In the genomic region with DNA sequence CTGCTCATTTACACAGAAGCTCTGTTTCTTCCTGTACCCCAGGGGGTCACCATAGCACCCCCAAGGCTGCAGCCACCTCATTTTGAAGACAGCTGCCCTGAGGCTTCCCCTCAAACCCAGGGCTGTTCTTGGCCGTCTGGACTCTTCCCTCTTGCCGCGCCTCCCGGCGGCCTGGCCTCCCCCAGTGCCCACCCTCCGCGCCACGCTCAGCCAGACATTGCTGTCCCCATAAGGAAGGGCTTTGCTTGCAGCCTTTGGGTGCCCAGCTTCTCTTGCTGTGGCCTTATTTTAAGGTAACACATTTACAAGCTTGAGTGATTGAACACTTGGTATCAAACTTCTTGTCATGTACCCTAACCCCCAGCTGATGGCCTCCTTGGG, we compare ENCODE assay signal across 1 cellular context.
TF ChIP-seq lines count a peak whose summit lies in the region.

No MANE protein-coding gene starts in this region.

TF ChIP-seq in H1, 55 proteins besides CTCF, POLR2A, EP300 and RAD21:
- TF ChIP-seq SRF (IDR thresholded peaks at IDR 0.05; ENCODE audit: low read depth, low read length) (no peak), CBX5 (IDR thresholded peaks at IDR 0.05; ENCODE audit: low read depth, low read length) (no peak), SP4 (IDR thresholded peaks at IDR 0.05; ENCODE audit: low read length) (no peak), SP1 (IDR thresholded peaks at IDR 0.05; ENCODE audit: low read depth, low read length) (no peak), ATF3 (IDR thresholded peaks at IDR 0.05; ENCODE audit: insufficient read depth, low read depth, low read length) (no peak), SIRT6 (IDR thresholded peaks at IDR 0.05; ENCODE audit: low read length) (no peak), HDAC2 (IDR thresholded peaks at IDR 0.05; ENCODE audit: borderline replicate concordance in 1 of 2, low read depth in 2 of 2, low read length in 2 of 2) (no peak), NRF1 (IDR thresholded peaks at IDR 0.05; ENCODE audit: low read depth, low read length) (no peak), GABPA (IDR thresholded peaks at IDR 0.05; ENCODE audit: borderline replicate concordance, insufficient read depth, low read length) (no peak), EGR1 (IDR thresholded peaks at IDR 0.05; ENCODE audit: borderline replicate concordance, low read depth, low read length) (no peak), JUND (IDR thresholded peaks at IDR 0.05; ENCODE audit: low read length) (no peak), TBP (IDR thresholded peaks at IDR 0.05; ENCODE audit: low read depth, low read length) (no peak), SP2 (IDR thresholded peaks at IDR 0.05; ENCODE audit: low read length) (no peak)
- TF ChIP-seq, protein P1, sequence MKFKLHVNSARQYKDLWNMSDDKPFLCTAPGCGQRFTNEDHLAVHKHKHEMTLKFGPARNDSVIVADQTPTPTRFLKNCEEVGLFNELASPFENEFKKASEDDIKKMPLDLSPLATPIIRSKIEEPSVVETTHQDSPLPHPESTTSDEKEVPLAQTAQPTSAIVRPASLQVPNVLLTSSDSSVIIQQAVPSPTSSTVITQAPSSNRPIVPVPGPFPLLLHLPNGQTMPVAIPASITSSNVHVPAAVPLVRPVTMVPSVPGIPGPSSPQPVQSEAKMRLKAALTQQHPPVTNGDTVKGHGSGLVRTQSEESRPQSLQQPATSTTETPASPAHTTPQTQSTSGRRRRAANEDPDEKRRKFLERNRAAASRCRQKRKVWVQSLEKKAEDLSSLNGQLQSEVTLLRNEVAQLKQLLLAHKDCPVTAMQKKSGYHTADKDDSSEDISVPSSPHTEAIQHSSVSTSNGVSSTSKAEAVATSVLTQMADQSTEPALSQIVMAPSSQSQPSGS (IDR thresholded peaks at IDR 0.05; ENCODE audit: low read length): no peak
